8 cellular contexts compared by ENCODE assay signal in the genomic region with DNA sequence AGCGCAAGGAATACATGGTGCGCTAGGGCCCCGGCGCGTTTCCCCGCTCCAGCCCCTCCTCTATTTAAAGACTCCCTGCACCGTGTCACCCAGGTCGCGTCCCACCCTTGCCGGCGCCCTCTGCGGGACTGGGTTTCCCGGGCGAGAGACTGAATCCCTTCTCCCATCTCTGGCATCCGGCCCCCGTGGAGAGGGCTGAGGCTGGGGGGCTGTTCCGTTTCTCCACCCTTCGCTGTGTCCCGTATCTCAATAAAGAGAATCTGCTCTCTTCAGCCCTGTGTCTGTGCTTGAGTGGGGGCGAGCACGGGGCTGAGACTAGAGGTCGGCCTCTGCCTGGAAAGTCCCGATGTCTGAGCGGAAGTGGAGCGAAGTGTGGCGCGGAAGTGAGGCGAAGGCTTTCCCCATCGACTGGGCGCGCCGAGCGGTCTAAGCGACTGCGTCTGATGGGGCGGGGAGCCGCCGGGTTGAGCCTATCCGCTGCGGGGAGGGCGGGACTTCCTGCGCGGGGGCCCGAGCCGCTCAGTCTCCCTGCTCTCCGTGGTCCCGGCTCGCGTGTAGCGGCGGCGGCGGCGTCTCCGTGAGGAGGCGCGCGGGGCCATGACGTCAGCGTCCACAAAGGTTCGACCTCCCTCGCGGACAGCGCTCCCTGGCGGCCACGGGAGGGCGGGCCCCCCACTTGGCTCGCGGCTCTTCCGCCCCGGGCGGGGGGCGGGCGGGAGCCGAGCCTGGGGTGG. TPM values are rescaled to one million over a fixed set of nuclear protein-coding genes. Genes with fewer than 3 reads are reported as not detected.
A peak's percentile ranks its signal among the peaks of the same experiment; 100 is the strongest.
DNase-seq lines count a peak whose midpoint lies in the region; ATAC-seq and TF ChIP-seq lines count a peak whose summit lies in the region.

No MANE protein-coding gene starts in this region.

- H3K27me3 Mint-ChIP-seq in activated T-helper 1 cell treated with anti-CD3 and anti-CD28 coated beads, Interleukin-12 subunit alpha, Interleukin-12 subunit beta, Interleukin-2, Interleukin-4 antibody, amounts not matched to agents 30 ng/mL and 10 ng/mL and 1 ng/mL, durations not matched to agents 14 hours and 24 hours and 36 hours (ENCODE audit: insufficient read depth), result peaks cover 6% of the 10 kb centered on the region
- H3K27me3 Mint-ChIP-seq in natural killer cell (ENCODE audit: low read depth in 2 of 2), result no peaks in the 10 kb centered on the region

- peak overlapping the region; percentile 99 for H3K27ac Mint-ChIP-seq in activated T-helper 1 cell treated with anti-CD3 and anti-CD28 coated beads, Interleukin-12 subunit alpha, Interleukin-12 subunit beta, Interleukin-2, Interleukin-4 antibody, amounts not matched to agents 30 ng/mL and 10 ng/mL and 1 ng/mL, durations not matched to agents 14 hours and 24 hours and 36 hours
- peak overlapping the region; percentile 96 to 100 for H3K27ac Mint-ChIP-seq in natural killer cell

- no peaks in the 10 kb centered on the region for H3K27me3 ChIP-seq in KMS-11 (ENCODE audit: insufficient read depth, low read depth)
- H3K27me3 ChIP-seq in Peyer's patch, result no peaks in the 10 kb centered on the region

- H3K9me3 Mint-ChIP-seq in activated T-helper 1 cell treated with anti-CD3 and anti-CD28 coated beads, Interleukin-12 subunit alpha, Interleukin-12 subunit beta, Interleukin-2, Interleukin-4 antibody, amounts not matched to agents 30 ng/mL and 10 ng/mL and 1 ng/mL, durations not matched to agents 14 hours and 24 hours and 36 hours, result no peaks in the 10 kb centered on the region
- no peaks in the 10 kb centered on the region for H3K9me3 Mint-ChIP-seq in natural killer cell

- TF ChIP-seq POLR2A in Peyer's patch (IDR thresholded peaks at IDR 0.05), result peak; percentile 93 to 94

- H2AFZ ChIP-seq in KMS-11 (ENCODE audit: low read depth), result no peak overlapping the region

- no peaks in the 10 kb centered on the region for H3K36me3 ChIP-seq in KMS-11 (ENCODE audit: insufficient read depth)
- peaks cover 0 to 4% (median 0%) of the 10 kb centered on the region in 3 donors for H3K36me3 ChIP-seq in Peyer's patch

- H3K4me3 ChIP-seq in KMS-11 (IDR thresholded peaks at IDR 0.05; ENCODE audit: insufficient read depth, low read depth, low read length) (no peak overlapping the region), Peyer's patch (peak overlapping the region; percentile 65 to 88 (median 78))

- ATAC-seq in GM21786 (IDR thresholded peaks at IDR 0.05; ENCODE audit: unreplicated experiment) (peak; percentile 78), natural killer cell (peak; percentile 75 to 92 (median 79))

- H4K20me1 ChIP-seq in KMS-11 (ENCODE audit: insufficient read depth), result no peaks in the 10 kb centered on the region

- H3K79me2 ChIP-seq in KMS-11 (ENCODE audit: insufficient read depth, low read depth), result peaks cover 7% of the 10 kb centered on the region; the same call in 1 of the 2 replicates

- H3K36me3 Mint-ChIP-seq in activated T-helper 1 cell treated with anti-CD3 and anti-CD28 coated beads, Interleukin-12 subunit alpha, Interleukin-12 subunit beta, Interleukin-2, Interleukin-4 antibody, amounts not matched to agents 30 ng/mL and 10 ng/mL and 1 ng/mL, durations not matched to agents 14 hours and 24 hours and 36 hours (ENCODE audit: low read depth), result peaks cover 21% of the 10 kb centered on the region
- H3K36me3 Mint-ChIP-seq in natural killer cell, result no peaks in the 10 kb centered on the region

- intact Hi-C loops in activated T-helper 1 cell treated with anti-CD3 and anti-CD28 coated beads, Interleukin-12 subunit alpha, Interleukin-12 subunit beta, Interleukin-2, Interleukin-4 antibody, amounts not matched to agents 30 ng/mL and 10 ng/mL and 1 ng/mL, durations not matched to agents 14 hours and 24 hours and 36 hours (cut with micrococcal nuclease), result loop anchor here (1.0 to 10.0 kb wide), 5 partner anchors 8 to 1140 kb away; a partner anchor contains a TSS
- intact Hi-C loops in natural killer cell (cut with micrococcal nuclease), result loop anchor here (5.0 to 10.0 kb wide), 3 partner anchors 260 to 670 kb away; a partner anchor contains a TSS

- peak overlapping the region; percentile 99 for H3K4me3 Mint-ChIP-seq in activated T-helper 1 cell treated with anti-CD3 and anti-CD28 coated beads, Interleukin-12 subunit alpha, Interleukin-12 subunit beta, Interleukin-2, Interleukin-4 antibody, amounts not matched to agents 30 ng/mL and 10 ng/mL and 1 ng/mL, durations not matched to agents 14 hours and 24 hours and 36 hours
- peak overlapping the region; percentile 97 for H3K4me3 Mint-ChIP-seq in natural killer cell

- peaks cover 27% of the 10 kb centered on the region for H3K4me1 ChIP-seq in KMS-11 (ENCODE audit: low read depth, poor library complexity, severe bottlenecking)
- H3K4me1 ChIP-seq in Peyer's patch, result peaks cover 4 to 62% (median 26%) of the 10 kb centered on the region in 4 donors

- TF ChIP-seq CTCF in KMS-11 (conservative IDR thresholded peaks at IDR 0.05; ENCODE audit: low read depth, low read length) (no peak), Peyer's patch (IDR thresholded peaks at IDR 0.05) (peak; percentile 63 to 98 (median 88)), natural killer cell (IDR thresholded peaks at IDR 0.05) (peak; percentile 73)

- no peaks in the 10 kb centered on the region for H3K9me3 ChIP-seq in Peyer's patch

- peak overlapping the region; percentile 87 for H3K9ac ChIP-seq in KMS-11

- no peak overlapping the region for H3K4me2 ChIP-seq in KMS-11

- peak overlapping the region; percentile 96 for H3K27ac ChIP-seq in KMS-11
- peak overlapping the region; percentile 92 to 98 (median 96) for H3K27ac ChIP-seq in Peyer's patch

- DNase-seq in EH (ENCODE audit: low read depth), result peak; percentile 98
- DNase-seq in Peyer's patch, result peak; percentile 99
- peak; percentile 98 for DNase-seq in activated T-helper 1 cell treated with anti-CD3 and anti-CD28 coated beads, Interleukin-12 subunit alpha, Interleukin-12 subunit beta, Interleukin-2, Interleukin-4 antibody, amounts not matched to agents 30 ng/mL and 10 ng/mL and 1 ng/mL, durations not matched to agents 14 hours and 24 hours and 36 hours (ENCODE audit: low spot score)
- DNase-seq in fibroblast of gingiva (ENCODE audit: low read depth), result peak; percentile 99
- DNase-seq in natural killer cell, result peak; percentile 94
- DNase-seq in stimulated activated naive CD4-positive, alpha-beta T cell (lab: John Stamatoyannopoulos, UW), result peak; percentile 94 to 98 (median 97)

- H3K4me1 Mint-ChIP-seq in activated T-helper 1 cell treated with anti-CD3 and anti-CD28 coated beads, Interleukin-12 subunit alpha, Interleukin-12 subunit beta, Interleukin-2, Interleukin-4 antibody, amounts not matched to agents 30 ng/mL and 10 ng/mL and 1 ng/mL, durations not matched to agents 14 hours and 24 hours and 36 hours (ENCODE audit: low read depth), result peaks cover 68% of the 10 kb centered on the region
- peaks cover 80 to 86% of the 10 kb centered on the region in 2 donors for H3K4me1 Mint-ChIP-seq in natural killer cell

RNA-seq across cellular contexts. Expression of a gene that starts 2.0 kb away (rescaled TPM):
- total RNA-seq in Peyer's patch (100 to 1,000 TPM in 2 of 4 donors, 10 to 100 TPM in 2; 56.9 to 138 (median 109) TPM), natural killer cell (100 to 1,000 TPM; 151 to 165 (median 159) TPM)
- total RNA-seq in activated T-helper 1 cell treated with anti-CD3 and anti-CD28 coated beads, Interleukin-12 subunit alpha, Interleukin-12 subunit beta, Interleukin-2, Interleukin-4 antibody, amounts not matched to agents 30 ng/mL and 10 ng/mL and 1 ng/mL, durations not matched to agents 14 hours and 24 hours and 36 hours, result 140 and 144 TPM in 2 replicates

RNA-seq across cellular contexts. Expression of a gene that starts 8.4 kb away (rescaled TPM):
- total RNA-seq in Peyer's patch (1 to 10 TPM in 2 of 4 donors, under 1 TPM in 2; 0.57 to 9.9 (median 1.4) TPM), natural killer cell (under 1 TPM in 2 of 3 donors, not detected in 1; 0.49 to 0.84 TPM)
- total RNA-seq in activated T-helper 1 cell treated with anti-CD3 and anti-CD28 coated beads, Interleukin-12 subunit alpha, Interleukin-12 subunit beta, Interleukin-2, Interleukin-4 antibody, amounts not matched to agents 30 ng/mL and 10 ng/mL and 1 ng/mL, durations not matched to agents 14 hours and 24 hours and 36 hours, result 1.5 and 2.5 TPM in 2 replicates

RNA-seq across cellular contexts. Expression of a gene that starts 18.6 kb away (rescaled TPM):
- total RNA-seq in Peyer's patch (not detected), natural killer cell (1 to 10 TPM in 2 of 3 donors, under 1 TPM in 1; 0.77 to 2.4 (median 1.3) TPM)
- total RNA-seq in activated T-helper 1 cell treated with anti-CD3 and anti-CD28 coated beads, Interleukin-12 subunit alpha, Interleukin-12 subunit beta, Interleukin-2, Interleukin-4 antibody, amounts not matched to agents 30 ng/mL and 10 ng/mL and 1 ng/mL, durations not matched to agents 14 hours and 24 hours and 36 hours, result not detected in 2 replicates

RNA-seq across cellular contexts. Expression of a gene that starts 21.4 kb away (rescaled TPM):
- total RNA-seq in Peyer's patch (10 to 100 TPM in 1 of 4 donors, 1 to 10 TPM in 3; 7.5 to 16.4 (median 8.8) TPM), natural killer cell (1 to 10 TPM; 4.8 to 7.0 (median 6.0) TPM)
- total RNA-seq in activated T-helper 1 cell treated with anti-CD3 and anti-CD28 coated beads, Interleukin-12 subunit alpha, Interleukin-12 subunit beta, Interleukin-2, Interleukin-4 antibody, amounts not matched to agents 30 ng/mL and 10 ng/mL and 1 ng/mL, durations not matched to agents 14 hours and 24 hours and 36 hours, result 14.3 and 14.8 TPM in 2 replicates

RNA-seq across cellular contexts. Expression of a gene that starts 29.5 kb away (rescaled TPM):
- total RNA-seq in Peyer's patch, result 1 to 10 TPM in 1 of 4 donors, under 1 TPM in 1, not detected in 2; 0.94 to 1.1 TPM
- 0.34 and 0.47 TPM in 2 replicates for total RNA-seq in activated T-helper 1 cell treated with anti-CD3 and anti-CD28 coated beads, Interleukin-12 subunit alpha, Interleukin-12 subunit beta, Interleukin-2, Interleukin-4 antibody, amounts not matched to agents 30 ng/mL and 10 ng/mL and 1 ng/mL, durations not matched to agents 14 hours and 24 hours and 36 hours
- total RNA-seq in natural killer cell, result 1 to 10 TPM; 1.2 to 2.5 (median 1.6) TPM
